Comparison of ENCODE assay signal across 20 cellular contexts in genomic region chr6:4488389-4488788, GRCh38.
DNase-seq lines count a peak whose midpoint lies in the region; ATAC-seq, FAIRE-seq and TF ChIP-seq lines count a peak whose summit lies in the region.
"Had no signal": no experiment of that assay in that cellular context is flagged by ENCODE, and none has a peak within 500 bp of the region (broad histone marks: within the 10 kb centered on the region; RNA-seq: fewer than 3 reads in every experiment).

No MANE protein-coding gene starts in this region.

- H4K20me1 ChIP-seq in GM23248 (ENCODE audit: insufficient read depth) (no peaks in the 10 kb centered on the region), K562 (replicated peaks; ENCODE audit: control insufficient read depth, insufficient read depth, low read length) (no peaks in the 10 kb centered on the region), neural progenitor cell (ENCODE audit: low read depth) (no peaks in the 10 kb centered on the region)

- peaks cover 2% of the 10 kb centered on the region for H3K36me3 Mint-ChIP-seq in neural progenitor cell

- no peak for TF ChIP-seq POLR2A in K562 (conservative IDR thresholded peaks at IDR 0.05)

- no peak for TF ChIP-seq EP300 in K562 (IDR thresholded peaks at IDR 0.05; ENCODE audit: low read length)

- WGBS in GM23248 (ENCODE audit: low coverage in 1 of 2, low lambda C conversion rate in 2 of 2, missing lambda C conversion rate in 2 of 2), 2 experiments: 76 to 82% methylated on average over 3 of the region's 3 CpGs
- WGBS in K562 (ENCODE audit: insufficient coverage, low coverage, missing lambda C conversion rate): 8% methylated on average over 3 of the region's 3 CpGs

- TF ChIP-seq RAD21 in K562 (CRISPR knock-in tag; conservative IDR thresholded peaks at IDR 0.05 in 1 of 2, IDR thresholded peaks at IDR 0.05 in 1 of 2): no peak

- H3K4me1 Mint-ChIP-seq in neural progenitor cell: no peaks in the 10 kb centered on the region
- H3K4me1 Mint-ChIP-seq: B cell had no signal

- H3K4me2 ChIP-seq in GM23248 (ENCODE audit: unreplicated experiment): no peak overlapping the region
- no peak overlapping the region for H3K4me2 ChIP-seq in K562 (ENCODE audit: insufficient read depth, low read length)
- H3K4me2 ChIP-seq in neural progenitor cell: no peak overlapping the region

- FAIRE-seq in K562 (lab: Jason Lieb, UNC): no peak
- FAIRE-seq: A204.1 had no signal

- H3K9me3 ChIP-seq in GM23248 (ENCODE audit: low read depth) (no peaks in the 10 kb centered on the region), HEK293 (ENCODE audit: control insufficient read depth, insufficient read depth, low read depth, low read length) (no peaks in the 10 kb centered on the region), K562 (replicated peaks; ENCODE audit: control insufficient read depth, insufficient read depth, low read depth, low read length) (peaks cover 6% of the 10 kb centered on the region), neural progenitor cell (ENCODE audit: low read depth) (no peaks in the 10 kb centered on the region)

- no peak overlapping the region for H3K27ac ChIP-seq in GM23248
- H3K27ac ChIP-seq in HEK293 (ENCODE audit: extremely low read depth, low read depth, low read length): no peak overlapping the region
- H3K27ac ChIP-seq in K562 (ENCODE audit: extremely low read depth, low read depth, low read length): no peak overlapping the region
- H3K27ac ChIP-seq in neural progenitor cell: no peak overlapping the region
- H3K27ac ChIP-seq: HL-60 had no signal

- H3K27me3 Mint-ChIP-seq in neural progenitor cell (ENCODE audit: insufficient read depth, low read depth): peaks cover 3% of the 10 kb centered on the region

- no peak overlapping the region for H3K4me3 ChIP-seq in GM23248
- no peak overlapping the region for H3K4me3 ChIP-seq in HEK293 (ENCODE audit: low read depth, low read length)
- no peak overlapping the region for H3K4me3 ChIP-seq in K562
- no peak overlapping the region for H3K4me3 ChIP-seq in neural progenitor cell

- H3K9ac ChIP-seq in GM23248: no peak overlapping the region
- H3K9ac ChIP-seq in K562 (ENCODE audit: insufficient read depth in 1 of 2, low read depth in 2 of 2, low read length in 2 of 2): no peak overlapping the region
- no peak overlapping the region for H3K9ac ChIP-seq in neural progenitor cell

- H3K4me3 Mint-ChIP-seq in neural progenitor cell: no peak overlapping the region
- H3K4me3 Mint-ChIP-seq: B cell; CD4-positive, alpha-beta T cell had no signal

- ATAC-seq in K562: no peak
- ATAC-seq in HG03342 (IDR thresholded peaks at IDR 0.05; ENCODE audit: unreplicated experiment): no peak

- H3K27me3 ChIP-seq in GM23248 (replicated peaks; ENCODE audit: insufficient read depth) (no peaks in the 10 kb centered on the region), K562 (ENCODE audit: control insufficient read depth in 2 of 2, insufficient read depth in 2 of 2, low read length in 2 of 2) (peaks cover 9 to 17% of the 10 kb centered on the region in 2 experiments; a peak in 3 of 5 replicates), neural progenitor cell (no peaks in the 10 kb centered on the region)

- DNase-seq in GM23248 (peak; percentile 8), K562 (ENCODE audit: extremely low read depth in 1 of 4, low spot score in 3 of 4) (no peak), neural progenitor cell (ENCODE audit: low spot score) (no peak), anterior cingulate cortex (lab: John Stamatoyannopoulos, UW) (no peak), NCI-H526 treated with DMSO at 0.1 percent for 48 hours (lab: John Stamatoyannopoulos, UW) (no peak), T1000 (lab: John Stamatoyannopoulos, UW) (no peak)
- DNase-seq: C1 segment of cervical spinal cord; Calu3; CD4-positive, alpha-beta T cell; DMS 273 treated with DMSO at 0.1 percent for 48 hours; DMS79 treated with DMSO at 0.1 percent for 48 hours; EL; GDM1; H7; KG1 had no signal

- H3K9me2 ChIP-seq in GM23248 (ENCODE audit: insufficient read depth): no peaks in the 10 kb centered on the region

- peaks cover 29% of the 10 kb centered on the region for H3K9me3 Mint-ChIP-seq in neural progenitor cell

- POLR2A ChIA-PET in HEK293 (lab: Yijun Ruan, JAX) (no interaction called here), K562 (lab: Yijun Ruan, JAX) (no interaction called here)

- CTCF ChIA-PET in HEK293 (lab: Yijun Ruan, JAX): no interaction called here
- CTCF ChIA-PET in K562 (lab: Yijun Ruan, JAX; ENCODE audit: low intra/inter-chr PET ratio): no interaction called here

- intact Hi-C loops in K562 (cut with micrococcal nuclease): no loop called here

- in situ Hi-C loops in GM23248 (cut with MboI): no loop called here
- in situ Hi-C loops in K562 (cut with MboI): no loop called here

- H3F3A ChIP-seq in GM23248 (ENCODE audit: insufficient read depth) (no peaks in the 10 kb centered on the region), neural progenitor cell (ENCODE audit: low read depth) (no peaks in the 10 kb centered on the region)

- no TSS peak for BruUV-seq in K562 (replicated peaks; lab: Mats Ljungman, UMichigan)

- H3K27ac Mint-ChIP-seq in neural progenitor cell: peak overlapping the region; percentile 18
- H3K27ac Mint-ChIP-seq: B cell; CD4-positive, alpha-beta T cell had no signal

- TF ChIP-seq CTCF in HEK293 (tag by site-specific recombination; IDR thresholded peaks at IDR 0.05) (no peak), K562 (IDR thresholded peaks at IDR 0.05 in 2 of 3, conservative IDR thresholded peaks at IDR 0.05 in 1 of 3; ENCODE audit: insufficient read depth in 2 of 3, low read depth in 1 of 3, low read length in 3 of 3) (no peak), neural progenitor cell (IDR thresholded peaks at IDR 0.05) (no peak)

- H2AFZ ChIP-seq in GM23248: no peak overlapping the region
- H2AFZ ChIP-seq in K562 (ENCODE audit: low read depth, low read length): no peak overlapping the region
- peak overlapping the region; percentile 45 for H2AFZ ChIP-seq in neural progenitor cell (replicated peaks)

- H3K9me1 ChIP-seq in K562 (ENCODE audit: control insufficient read depth, insufficient read depth, low read length): no peaks in the 10 kb centered on the region

- H3K4me1 ChIP-seq in GM23248 (ENCODE audit: insufficient read depth): no peaks in the 10 kb centered on the region
- no peaks in the 10 kb centered on the region for H3K4me1 ChIP-seq in HEK293 (ENCODE audit: control insufficient read depth, insufficient read depth, low read length)
- H3K4me1 ChIP-seq in K562 (replicated peaks in 1 of 2; ENCODE audit: control insufficient read depth in 2 of 2, insufficient read depth in 2 of 2, low read length in 2 of 2): no peaks in the 10 kb centered on the region
- no peaks in the 10 kb centered on the region for H3K4me1 ChIP-seq in neural progenitor cell

- H3K79me2 ChIP-seq in GM23248 (ENCODE audit: insufficient read depth) (no peaks in the 10 kb centered on the region), K562 (ENCODE audit: control insufficient read depth, insufficient read depth, low read length) (no peaks in the 10 kb centered on the region), neural progenitor cell (ENCODE audit: low read depth) (no peaks in the 10 kb centered on the region)

- H3K36me3 ChIP-seq in GM23248 (ENCODE audit: low read depth) (no peaks in the 10 kb centered on the region), HEK293 (ENCODE audit: control insufficient read depth in 2 of 2, insufficient read depth in 1 of 2, low read length in 2 of 2) (no peaks in the 10 kb centered on the region), K562 (ENCODE audit: control insufficient read depth, insufficient read depth, low read length) (no peaks in the 10 kb centered on the region), neural progenitor cell (no peaks in the 10 kb centered on the region)

TF ChIP-seq in HEK293, 187 proteins besides CTCF, POLR2A, EP300 and RAD21 (continues in another document):
- TF ChIP-seq TRIM28 (IDR thresholded peaks at IDR 0.05; ENCODE audit: borderline replicate concordance, low read length) (peak; percentile 81; the same call in 1 of the 2 replicates), ZNF23 (tag by site-specific recombination; IDR thresholded peaks at IDR 0.05; ENCODE audit: borderline replicate concordance) (no peak), ZNF114 (tag by site-specific recombination; IDR thresholded peaks at IDR 0.05) (no peak), BCL11B (tag by site-specific recombination; IDR thresholded peaks at IDR 0.05; ENCODE audit: low read depth) (no peak), KLF8 (tag by site-specific recombination; IDR thresholded peaks at IDR 0.05) (no peak), ZNF544 (tag by site-specific recombination; IDR thresholded peaks at IDR 0.05) (no peak)
- TF ChIP-seq, protein P1, sequence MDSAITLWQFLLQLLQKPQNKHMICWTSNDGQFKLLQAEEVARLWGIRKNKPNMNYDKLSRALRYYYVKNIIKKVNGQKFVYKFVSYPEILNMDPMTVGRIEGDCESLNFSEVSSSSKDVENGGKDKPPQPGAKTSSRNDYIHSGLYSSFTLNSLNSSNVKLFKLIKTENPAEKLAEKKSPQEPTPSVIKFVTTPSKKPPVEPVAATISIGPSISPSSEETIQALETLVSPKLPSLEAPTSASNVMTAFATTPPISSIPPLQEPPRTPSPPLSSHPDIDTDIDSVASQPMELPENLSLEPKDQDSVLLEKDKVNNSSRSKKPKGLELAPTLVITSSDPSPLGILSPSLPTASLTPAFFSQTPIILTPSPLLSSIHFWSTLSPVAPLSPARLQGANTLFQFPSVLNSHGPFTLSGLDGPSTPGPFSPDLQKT (IDR thresholded peaks at IDR 0.05; ENCODE audit: borderline replicate concordance, low read depth, low read length): no peak

TF ChIP-seq in K562, 482 proteins besides CTCF, POLR2A, EP300 and RAD21 (continues in another document):
- TF ChIP-seq HMGN3 (IDR thresholded peaks at IDR 0.05; ENCODE audit: borderline replicate concordance, extremely low read depth, insufficient read length, low read depth, low read length) (no peak), ZNF75A (CRISPR knock-in tag; IDR thresholded peaks at IDR 0.05) (no peak), RNF2 (IDR thresholded peaks at IDR 0.05) (no peak), TRIM28 (IDR thresholded peaks at IDR 0.05) (peak; percentile 49; the same call in 1 of the 2 replicates), NEUROD1 (IDR thresholded peaks at IDR 0.05; ENCODE audit: borderline replicate concordance, low read depth, low read length, partially characterized antibody) (no peak)
- TF ChIP-seq, protein P2, sequence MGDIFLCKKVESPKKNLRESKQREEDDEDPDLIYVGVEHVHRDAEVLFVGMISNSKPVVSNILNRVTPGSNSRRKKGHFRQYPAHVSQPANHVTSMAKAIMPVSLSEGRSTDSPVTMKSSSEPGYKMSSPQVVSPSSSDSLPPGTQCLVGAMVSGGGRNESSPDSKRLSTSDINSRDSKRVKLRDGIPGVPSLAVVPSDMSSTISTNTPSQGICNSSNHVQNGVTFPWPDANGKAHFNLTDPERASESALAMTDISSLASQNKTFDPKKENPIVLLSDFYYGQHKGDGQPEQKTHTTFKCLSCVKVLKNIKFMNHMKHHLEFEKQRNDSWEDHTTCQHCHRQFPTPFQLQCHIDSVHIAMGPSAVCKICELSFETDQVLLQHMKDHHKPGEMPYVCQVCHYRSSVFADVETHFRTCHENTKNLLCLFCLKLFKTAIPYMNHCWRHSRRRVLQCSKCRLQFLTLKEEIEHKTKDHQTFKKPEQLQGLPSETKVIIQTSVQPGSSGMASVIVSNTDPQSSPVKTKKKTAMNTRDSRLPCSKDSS (IDR thresholded peaks at IDR 0.05; ENCODE audit: low read depth, partially characterized antibody): peak; percentile 71
